In genomic region chr3:142279965-142280590, GRCh38 we compare ENCODE assay signal across 8 cellular contexts. TPM values are rescaled to one million over a fixed set of nuclear protein-coding genes. Genes with fewer than 3 reads are reported as not detected.
DNase-seq lines count a peak whose midpoint lies in the region; ATAC-seq and TF ChIP-seq lines count a peak whose summit lies in the region.

No MANE protein-coding gene starts in this region.

- peak overlapping the region; percentile 51 for H2AFZ ChIP-seq in Karpas-422 (ENCODE audit: low read length)

- no peaks in the 10 kb centered on the region for H3K9me2 ChIP-seq in Karpas-422 (replicated peaks; ENCODE audit: insufficient read depth, low read length)

- 16 to 23% (median 21%) methylated on average over 5 of the region's 5 CpGs for WGBS in ovary, 3 donors

- H3K9me3 Mint-ChIP-seq in activated T-helper 17 cell treated with anti-CD3 and anti-CD28 coated beads, Interleukin-2, amount 50 U/mL, for 72 hours = no peaks in the 10 kb centered on the region

- H3K4me1 ChIP-seq in Karpas-422 (ENCODE audit: low read length) = no peaks in the 10 kb centered on the region; the same call in 1 of the 2 replicates
- H3K4me1 ChIP-seq in NT2/D1 (ENCODE audit: insufficient read depth, insufficient read length) = no peaks in the 10 kb centered on the region
- H3K4me1 ChIP-seq in ovary (ENCODE audit: insufficient read depth) = peaks cover 2% of the 10 kb centered on the region

- TF ChIP-seq CTCF in ovary (IDR thresholded peaks at IDR 0.05) = peak; percentile 59 to 70 (median 61)

- peaks cover 13% of the 10 kb centered on the region for H3K4me1 Mint-ChIP-seq in activated T-helper 17 cell treated with anti-CD3 and anti-CD28 coated beads, Interleukin-2, amount 50 U/mL, for 72 hours

- no peak overlapping the region for H3K4me3 Mint-ChIP-seq in activated T-helper 17 cell treated with anti-CD3 and anti-CD28 coated beads, Interleukin-2, amount 50 U/mL, for 72 hours

- H3K79me2 ChIP-seq in Karpas-422 (ENCODE audit: low read length) = no peaks in the 10 kb centered on the region

- H3K9ac ChIP-seq in Karpas-422 (ENCODE audit: low read length) (no peak overlapping the region; the same call in 1 of the 2 replicates), NT2/D1 (ENCODE audit: insufficient read length, low read depth) (no peak overlapping the region)

- no peak for TF ChIP-seq EP300 in ovary (IDR thresholded peaks at IDR 0.05)

- H3K27me3 ChIP-seq in Karpas-422 (ENCODE audit: low read length) (no peaks in the 10 kb centered on the region), NT2/D1 (ENCODE audit: insufficient read depth, insufficient read length) (no peaks in the 10 kb centered on the region), ovary (no peaks in the 10 kb centered on the region)

- DNase-seq in EH (ENCODE audit: low read depth) (peak; percentile 83), Karpas-422 (peak; percentile 93), NT2/D1 (ENCODE audit: low read depth, low spot score) (peak; percentile 72), germinal center (ENCODE audit: low spot score) (peak; percentile 51), ovary (peak; percentile 38 to 66 (median 45))

- TF ChIP-seq POLR2A in ovary (IDR thresholded peaks at IDR 0.05) = no peak

- no peaks in the 10 kb centered on the region for H4K20me1 ChIP-seq in Karpas-422 (ENCODE audit: insufficient read depth, low read depth, low read length)

- intact Hi-C loops in ovary (cut with DNase I) = loop anchor here (5.0 to 10.0 kb wide), 4 partner anchors 53 to 315 kb away; partner anchors contain the start of gene GK5 (in 1 of the 4)

- H3K9me3 ChIP-seq in Karpas-422 (ENCODE audit: low read length) = no peaks in the 10 kb centered on the region
- peaks cover 19% of the 10 kb centered on the region; the same call in 1 of the 2 replicates for H3K9me3 ChIP-seq in NT2/D1 (ENCODE audit: insufficient read depth, low read length)
- no peaks in the 10 kb centered on the region for H3K9me3 ChIP-seq in ovary

- H3K27ac ChIP-seq in Karpas-422 (ENCODE audit: low read length) (no peak overlapping the region), ovary (peak overlapping the region in 1 of 2 donors; percentile 15)

- H3K4me2 ChIP-seq in Karpas-422 (ENCODE audit: low read depth, low read length, poor library complexity, severe bottlenecking) = no peak overlapping the region

- no peaks in the 10 kb centered on the region for H3K36me3 ChIP-seq in Karpas-422 (ENCODE audit: insufficient read depth, low read length)
- no peaks in the 10 kb centered on the region for H3K36me3 ChIP-seq in NT2/D1 (ENCODE audit: insufficient read depth, insufficient read length, low read length)
- H3K36me3 ChIP-seq in ovary = no peaks in the 10 kb centered on the region

- H3K27ac Mint-ChIP-seq in activated T-helper 17 cell treated with anti-CD3 and anti-CD28 coated beads, Interleukin-2, amount 50 U/mL, for 72 hours = no peak overlapping the region

- no peaks in the 10 kb centered on the region for H3K27me3 Mint-ChIP-seq in activated T-helper 17 cell treated with anti-CD3 and anti-CD28 coated beads, Interleukin-2, amount 50 U/mL, for 72 hours

- H3K4me3 ChIP-seq in Karpas-422 (ENCODE audit: low read length) (no peak overlapping the region), NT2/D1 (ENCODE audit: insufficient read length, low read depth) (no peak overlapping the region), ovary (no peak overlapping the region)

- ATAC-seq in GM21619 (IDR thresholded peaks at IDR 0.05; ENCODE audit: unreplicated experiment) = peak; percentile 90
- peak; percentile 94 for ATAC-seq in activated T-helper 17 cell treated with anti-CD3 and anti-CD28 coated beads, Interleukin-2, amount 50 U/mL, for 72 hours (replicated peaks)
- ATAC-seq in HG03045 (IDR thresholded peaks at IDR 0.05; ENCODE audit: unreplicated experiment) = no peak

- H3K36me3 Mint-ChIP-seq in activated T-helper 17 cell treated with anti-CD3 and anti-CD28 coated beads, Interleukin-2, amount 50 U/mL, for 72 hours (ENCODE audit: low read depth) = no peaks in the 10 kb centered on the region

RNA-seq across cellular contexts. Expression of gene GK5, which starts 54.7 kb away (rescaled TPM):
- 10.2 and 27.4 TPM in 2 replicates for total RNA-seq in Karpas-422 (2014; rRNA removed; shearing (Covaris generic); ENCODE audit: low replicate concordance)
- 10 to 100 TPM in 1 of 2 donors, 1 to 10 TPM in 1; 8.4 to 12.1 TPM for total RNA-seq in activated T-helper 17 cell treated with anti-CD3 and anti-CD28 coated beads, Interleukin-2, amount 50 U/mL, for 72 hours
- 10 to 100 TPM; 24.4 to 52.1 (median 33.3) TPM for total RNA-seq in ovary
- polyA plus RNA-seq in ovary = 10 to 100 TPM; 12.2 to 18.2 TPM
